18 cellular contexts compared by ENCODE assay signal in genomic region chr3:116474356-116475200, GRCh38. TPM values are rescaled to one million over a fixed set of nuclear protein-coding genes. Genes with fewer than 3 reads are reported as not detected.
DNase-seq lines count a peak whose midpoint lies in the region; ATAC-seq, FAIRE-seq and TF ChIP-seq lines count a peak whose summit lies in the region.
"Had no signal": no experiment of that assay in that cellular context is flagged by ENCODE, and none has a peak within 500 bp of the region (broad histone marks: within the 10 kb centered on the region; RNA-seq: fewer than 3 reads in every experiment).

No MANE protein-coding gene starts in this region.

- no peak overlapping the region for H3K4me2 ChIP-seq in HepG2 (ENCODE audit: low read depth, low read length)
- H3K4me2 ChIP-seq: A549 had no signal

- DNase-seq in HepG2 (ENCODE audit: low spot score) (no peak), right lobe of liver (no peak), NCI-H2196 treated with DMSO at 0.1 percent for 48 hours (lab: John Stamatoyannopoulos, UW; ENCODE audit: unreplicated experiment) (peak; percentile 73), WERI-Rb-1 (peak; percentile 16), testis (peak; percentile 15), NCI-H526 (lab: John Stamatoyannopoulos, UW) (no peak), amygdala (lab: John Stamatoyannopoulos, UW) (no peak), cortex of kidney (lab: John Stamatoyannopoulos, UW) (no peak)
- DNase-seq: activated naive CD4-positive, alpha-beta T cell treated with Interleukin-2 at 50 U/mL for 16 hours; CD8-positive, alpha-beta memory T cell; immature natural killer cell; stimulated activated CD4-positive, alpha-beta T cell treated with anti-CD3 and anti-CD28 coated beads, Interleukin-12 subunit alpha, Interleukin-12 subunit beta, amount 100 ng/mL, for 4 hours; T-helper 1 cell had no signal

- H3K9me3 ChIP-seq in HepG2 (ENCODE audit: low read length) (peaks cover 16% of the 10 kb centered on the region), right lobe of liver (no peaks in the 10 kb centered on the region), WERI-Rb-1 (ENCODE audit: severe bottlenecking) (no peaks in the 10 kb centered on the region), testis (no peaks in the 10 kb centered on the region)
- H3K9me3 ChIP-seq: A549, pancreas, suprapubic skin had no signal

- H3K27ac ChIP-seq in HepG2 (ENCODE audit: extremely low read length, insufficient read depth, low read length) (no peak overlapping the region), right lobe of liver (no peak overlapping the region), WERI-Rb-1 (no peak overlapping the region), testis (no peak overlapping the region)
- H3K27ac ChIP-seq: A549, cardiac muscle cell, foreskin keratinocyte, pancreas, suprapubic skin had no signal

- H3K4me3 ChIP-seq in HepG2 (replicated peaks in 1 of 3; ENCODE audit: insufficient read depth in 1 of 3, low read depth in 2 of 3, low read length in 3 of 3) (no peak overlapping the region), right lobe of liver (no peak overlapping the region), WERI-Rb-1 (ENCODE audit: low read depth, low read length) (no peak overlapping the region), testis (no peak overlapping the region)
- H3K4me3 ChIP-seq: A549, cardiac muscle cell, pancreas, suprapubic skin had no signal

- H3K79me2 ChIP-seq in HepG2 (ENCODE audit: insufficient read depth, low read length) = no peaks in the 10 kb centered on the region

- H3K27me3 ChIP-seq in HepG2 (ENCODE audit: control insufficient read depth in 1 of 2, insufficient read depth in 2 of 2, low read length in 2 of 2) (no peaks in the 10 kb centered on the region), right lobe of liver (no peaks in the 10 kb centered on the region), WERI-Rb-1 (ENCODE audit: insufficient read depth, low read depth, severe bottlenecking) (peaks cover 3% of the 10 kb centered on the region), testis (no peaks in the 10 kb centered on the region)
- H3K27me3 ChIP-seq: cardiac muscle cell, foreskin keratinocyte, suprapubic skin had no signal

- TF ChIP-seq CTCF in HepG2 (CRISPR knock-in tag; IDR thresholded peaks at IDR 0.05) (no peak), right lobe of liver (IDR thresholded peaks at IDR 0.05) (no peak), WERI-Rb-1 (IDR thresholded peaks at IDR 0.05; ENCODE audit: low read depth, low read length) (no peak), testis (IDR thresholded peaks at IDR 0.05) (no peak)

- no peak overlapping the region for H2AFZ ChIP-seq in HepG2 (ENCODE audit: low read length)

- no peak overlapping the region for H3K9ac ChIP-seq in HepG2 (ENCODE audit: insufficient read depth, low read depth, low read length)

- H3K4me1 ChIP-seq in HepG2 (ENCODE audit: insufficient read depth, low read length) (no peaks in the 10 kb centered on the region), right lobe of liver (no peaks in the 10 kb centered on the region), testis (no peaks in the 10 kb centered on the region)
- H3K4me1 ChIP-seq: A549, foreskin keratinocyte, pancreas, suprapubic skin had no signal

- FAIRE-seq in HepG2 (lab: Jason Lieb, UNC) = no peak
- FAIRE-seq: A549, pancreas had no signal

- ATAC-seq in HepG2 (no peak), right lobe of liver (no peak)
- ATAC-seq: A549, pancreas had no signal

- WGBS in HepG2 (ENCODE audit: low lambda C conversion rate) = 0% methylated on average over 4 of the region's 4 CpGs
- WGBS in right lobe of liver (ENCODE audit: insufficient coverage, low coverage, low lambda C conversion rate, missing lambda C conversion rate) = 14% methylated on average over 4 of the region's 4 CpGs
- WGBS in testis, 2 donors = 12 to 41% methylated on average over 4 of the region's 4 CpGs

- no TSS peak for BruUV-seq in HepG2 (replicated peaks; lab: Mats Ljungman, UMichigan)

- H3K36me3 ChIP-seq in HepG2 (replicated peaks in 1 of 2; ENCODE audit: control insufficient read depth in 1 of 2, insufficient read depth in 2 of 2, low read length in 2 of 2) (no peaks in the 10 kb centered on the region), right lobe of liver (no peaks in the 10 kb centered on the region), WERI-Rb-1 (no peaks in the 10 kb centered on the region), testis (ENCODE audit: low read depth, missing control alignments) (no peaks in the 10 kb centered on the region)
- H3K36me3 ChIP-seq: cardiac muscle cell, pancreas, suprapubic skin had no signal

- in situ Hi-C loops in HepG2 (cut with HindIII; ENCODE audit: extremely low pct_ligation_motif_present, low pct_unique_long_range_greater_than_20kb) = no loop called here

- no peaks in the 10 kb centered on the region for H4K20me1 ChIP-seq in HepG2 (ENCODE audit: insufficient read depth, low read length)

- TF ChIP-seq POLR2A in HepG2 (IDR thresholded peaks at IDR 0.05; ENCODE audit: insufficient read depth in 1 of 2, low read depth in 2 of 2, low read length in 2 of 2) (no peak), right lobe of liver (IDR thresholded peaks at IDR 0.05) (no peak), testis (IDR thresholded peaks at IDR 0.05) (no peak)

- TF ChIP-seq EP300 in HepG2 (IDR thresholded peaks at IDR 0.05; ENCODE audit: low read depth in 2 of 2, low read length in 2 of 2) = no peak
- TF ChIP-seq EP300 in HepG2 (CRISPR knock-in tag; IDR thresholded peaks at IDR 0.05; ENCODE audit: borderline replicate concordance) = no peak

- POLR2A ChIA-PET in HepG2 (lab: Yijun Ruan, JAX) = no interaction called here

- intact Hi-C loops in HepG2 (cut with micrococcal nuclease; ENCODE audit: unreplicated experiment) = no loop called here
- intact Hi-C loops in right lobe of liver (cut with DNase I) = no loop called here
- intact Hi-C loops in testis (cut with DNase I; ENCODE audit: low total_unique reads) = no loop called here

- no peak for TF ChIP-seq RAD21 in HepG2 (CRISPR knock-in tag; IDR thresholded peaks at IDR 0.05)

- CTCF ChIA-PET in HepG2 (lab: Yijun Ruan, JAX; ENCODE audit: low intra/inter-chr PET ratio, low total read pairs) = no interaction called here

TF ChIP-seq in HepG2, 621 proteins besides CTCF, POLR2A, EP300 and RAD21:
- TF ChIP-seq SSRP1 (CRISPR knock-in tag; IDR thresholded peaks at IDR 0.05) = no peak
- TF ChIP-seq RFX1 (IDR thresholded peaks at IDR 0.05) = peak; percentile 26; the same call in 1 of the 2 replicates

RNA-seq across cellular contexts. Expression of gene LSAMP, which starts 29.3 kb away (rescaled TPM):
- total RNA-seq in HepG2 (2016; rRNA removed; fragmentation: Illumina TruSeq; extraction: Trizol) (not detected in 2 replicates), right lobe of liver (under 1 TPM in 5 of 6 experiments, not detected in 1; under 0.01 to 0.22 (median 0.12) TPM), testis (10 to 100 TPM in 1 of 2 donors, 1 to 10 TPM in 1; 3.1 to 10.3 TPM)
- total RNA-seq in HepG2 (2016; cell fraction: cytosol; rRNA removed; fragmentation: Illumina TruSeq; extraction: Trizol; ENCODE audit: low read depth) = not detected in 2 replicates
- not detected in 2 replicates for total RNA-seq in HepG2 (2016; cell fraction: insoluble cytoplasmic fraction; rRNA removed; fragmentation: Illumina TruSeq; extraction: Trizol)
- total RNA-seq in HepG2 (2016; cell fraction: membrane; rRNA removed; fragmentation: Illumina TruSeq; extraction: Trizol) = not detected in 2 replicates
- not detected in 2 replicates for total RNA-seq in HepG2 (2016; cell fraction: nucleus; rRNA removed; fragmentation: Illumina TruSeq; extraction: Trizol)
- polyA plus RNA-seq in HepG2 (2011; rRNA removed) (not detected in 2 replicates), testis (ENCODE audit: insufficient read depth, low read depth, low replicate concordance) (9.1 TPM)
- not detected in 2 replicates for polyA plus RNA-seq in HepG2 (2011; cell fraction: cytosol; rRNA removed)
- not detected in 2 replicates for polyA plus RNA-seq in HepG2 (2011; cell fraction: nucleus; rRNA removed)
- polyA plus RNA-seq in HepG2 (2012) = 0.05 and 0.12 TPM in 2 replicates
- not detected in 2 replicates for polyA plus RNA-seq in HepG2 (2016; cell fraction: cytosol; fragmentation: Illumina TruSeq; extraction: Trizol; ENCODE audit: low read depth)
- polyA plus RNA-seq in HepG2 (2016; cell fraction: insoluble cytoplasmic fraction; fragmentation: Illumina TruSeq; extraction: Trizol; ENCODE audit: low read depth) = not detected in 2 replicates
- not detected in 2 replicates for polyA plus RNA-seq in HepG2 (2016; cell fraction: membrane; fragmentation: Illumina TruSeq; extraction: Trizol; ENCODE audit: low read depth)
- polyA plus RNA-seq in HepG2 (2016; cell fraction: nucleus; fragmentation: Illumina TruSeq; extraction: Trizol; ENCODE audit: insufficient read depth, low read depth) = not detected in 2 replicates
- polyA minus RNA-seq in HepG2 (2011; rRNA and poly(A)+ RNA removed; ENCODE audit: low replicate concordance) = 0.02 and 0.20 TPM in 2 replicates
- not detected in 2 replicates for polyA minus RNA-seq in HepG2 (2011; cell fraction: cytosol; rRNA and poly(A)+ RNA removed)
- polyA minus RNA-seq in HepG2 (2011; cell fraction: nucleus; rRNA and poly(A)+ RNA removed) = under 0.01 and 0.13 TPM in 2 replicates
- total RNA-seq: CD8-positive, alpha-beta memory T cell had no signal
- polyA plus RNA-seq: CD8-positive, alpha-beta memory T cell; foreskin keratinocyte; immature natural killer cell had no signal

Comparison
In these comparisons a context has a peak if more than half of its experiments do, and no peak if none do; other contexts are left out.
1. DNase-seq: peak in NCI-H2196 treated with DMSO at 0.1 percent for 48 hours (single experiment), WERI-Rb-1 (single experiment) and testis (single experiment); none in HepG2 (single experiment), right lobe of liver (0 of 3), NCI-H526 (0 of 2), amygdala (0 of 56) and cortex of kidney (single experiment).